1 cellular context compared by ENCODE assay signal in genomic region chr4:85514117-85514516, GRCh38.
TF ChIP-seq lines count a peak whose summit lies in the region.

No MANE protein-coding gene starts in this region.

TF ChIP-seq in GM12878, 131 proteins besides CTCF, POLR2A, EP300 and RAD21:
- TF ChIP-seq CBFB (IDR thresholded peaks at IDR 0.05; ENCODE audit: low read depth) (no peak), USF2 (IDR thresholded peaks at IDR 0.05; ENCODE audit: borderline replicate concordance, low read depth, low read length) (no peak), CHD1 (IDR thresholded peaks at IDR 0.05; ENCODE audit: low read depth, low read length) (no peak), MEF2A (IDR thresholded peaks at IDR 0.05; ENCODE audit: insufficient read depth, low read depth, low read length) (no peak), BRCA1 (IDR thresholded peaks at IDR 0.05; ENCODE audit: low read depth, low read length) (no peak), ZBTB40 (IDR thresholded peaks at IDR 0.05; ENCODE audit: borderline replicate concordance) (no peak), ATF3 (IDR thresholded peaks at IDR 0.05; ENCODE audit: borderline replicate concordance, extremely low read depth, low read depth, low read length) (no peak)
